ENCODE assay signal across 20 cellular contexts in the genomic region with DNA sequence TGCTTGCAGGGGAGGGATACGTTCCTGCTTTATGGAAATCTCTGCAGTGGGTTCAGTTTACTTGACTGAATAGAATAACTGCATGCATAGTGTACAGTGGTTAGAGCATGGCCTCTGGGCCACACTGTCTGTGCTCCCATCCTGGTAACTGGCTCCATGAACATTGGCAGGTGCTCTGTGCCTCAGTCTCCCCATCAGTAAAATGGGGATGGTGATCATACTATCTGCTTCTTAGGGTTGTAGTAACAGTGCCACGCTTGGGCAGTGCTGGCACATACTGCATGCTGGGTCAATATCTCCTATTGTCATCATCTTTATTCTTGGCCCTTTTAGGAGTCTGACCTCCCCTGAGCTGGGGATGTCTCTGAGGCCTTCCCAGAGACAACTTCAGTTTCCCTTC.
A peak's percentile ranks its signal among the peaks of the same experiment; 100 is the strongest.
DNase-seq lines count a peak whose midpoint lies in the region; TF ChIP-seq lines count a peak whose summit lies in the region.
"Had no signal": no experiment of that assay in that cellular context is flagged by ENCODE, and none has a peak within 500 bp of the region (broad histone marks: within the 10 kb centered on the region; RNA-seq: fewer than 3 reads in every experiment).

No MANE protein-coding gene starts in this region.

- H3K36me3 Mint-ChIP-seq in chondrocyte (ENCODE audit: low read depth) (peaks cover 4% of the 10 kb centered on the region), nephron progenitor cell (ENCODE audit: low read depth) (peaks cover 6% of the 10 kb centered on the region)
- H3K36me3 Mint-ChIP-seq: CD8-positive, alpha-beta T cell had no signal

- H3K4me3 Mint-ChIP-seq in chondrocyte (ENCODE audit: unreplicated experiment) (no peak overlapping the region), nephron progenitor cell (no peak overlapping the region)
- H3K4me3 Mint-ChIP-seq: CD8-positive, alpha-beta T cell had no signal

- H3K9me3 Mint-ChIP-seq in chondrocyte (ENCODE audit: low read depth) (peaks cover 3% of the 10 kb centered on the region), nephron progenitor cell (peaks cover 28% of the 10 kb centered on the region)
- H3K9me3 Mint-ChIP-seq: CD8-positive, alpha-beta T cell had no signal

- H3K27ac Mint-ChIP-seq in chondrocyte (ENCODE audit: unreplicated experiment) (peak overlapping the region; percentile 69), nephron progenitor cell (peak overlapping the region; percentile 35)
- H3K27ac Mint-ChIP-seq: CD8-positive, alpha-beta T cell had no signal

- DNase-seq in NCI-H2227 (lab: John Stamatoyannopoulos, UW; ENCODE audit: unreplicated experiment) (peak; percentile 49), NCI-H2227 treated with DMSO at 0.1 percent for 48 hours (lab: John Stamatoyannopoulos, UW) (no peak), chondrocyte (ENCODE audit: low spot score) (no peak), nephron progenitor cell (no peak), GF-D8 (lab: John Stamatoyannopoulos, UW) (no peak), AML-193 (lab: John Stamatoyannopoulos, UW) (no peak)
- no peak for DNase-seq in activated CD4-positive, alpha-beta T cell treated with anti-CD3 and anti-CD28 coated beads for 4 hours
- DNase-seq: ACHN; C1 segment of cervical spinal cord; CD8-positive, alpha-beta T cell; DND-41; Kasumi-1; NCI-H1694 treated with DMSO at 0.1 percent for 48 hours; NCI-H2081 treated with DMSO at 0.1 percent for 48 hours; NCI-H446 treated with DMSO at 0.1 percent for 48 hours; NCI-H526 treated with DMSO at 0.1 percent for 48 hours; OCI-M1; SJCRH30 had no signal

- peak overlapping the region; percentile 47 for H3K27ac ChIP-seq in temporal lobe (ENCODE audit: low read depth, low read length)
- H3K27ac ChIP-seq: 22Rv1, SJCRH30 had no signal

- TF ChIP-seq CTCF in chondrocyte (IDR thresholded peaks at IDR 0.05) (no peak), nephron progenitor cell (IDR thresholded peaks at IDR 0.05) (no peak)

- H3K4me1 Mint-ChIP-seq in chondrocyte (ENCODE audit: low read depth) (peaks cover 8% of the 10 kb centered on the region), nephron progenitor cell (peaks cover 16% of the 10 kb centered on the region)

- H3K27me3 Mint-ChIP-seq in chondrocyte (ENCODE audit: low read depth), result no peaks in the 10 kb centered on the region
- peaks cover 2% of the 10 kb centered on the region for H3K27me3 Mint-ChIP-seq in nephron progenitor cell (ENCODE audit: low read depth, poor library complexity)
